In genomic region chr6:117501722-117502121, GRCh38 we compare ENCODE assay signal across 23 cellular contexts.
"Had no signal": no experiment of that assay in that cellular context is flagged by ENCODE, and none has a peak within 500 bp of the region (broad histone marks: within the 10 kb centered on the region; RNA-seq: fewer than 3 reads in every experiment).

No MANE protein-coding gene starts in this region.

- ATAC-seq: activated naive CD4-positive, alpha-beta T cell treated with anti-CD3 and anti-CD28 coated beads, Interleukin-2, amount 50 U/mL, for 72 hours; left colon; lower lobe of right lung; natural killer cell treated with Interleukin-12 subunit alpha and Interleukin-12 subunit beta and Interleukin-15 and Interleukin-18, amount 100 ng/mL, for 72 hours; stimulated activated memory B cell treated with anti-CD40 and anti-IgM and Interleukin-4, amounts not matched to agents 10 μg/mL and 1 μg/mL and 100 μg/mL, for 72 hours; T-helper 17 cell had no signal

- H3K27me3 Mint-ChIP-seq: natural killer cell treated with Interleukin-12 subunit alpha and Interleukin-12 subunit beta and Interleukin-15 and Interleukin-18, amount 100 ng/mL, for 72 hours; stimulated activated memory B cell treated with anti-CD40 and anti-IgM and Interleukin-4, amounts not matched to agents 10 μg/mL and 1 μg/mL and 100 μg/mL, for 72 hours had no signal

- H3K9me3 Mint-ChIP-seq: activated naive CD4-positive, alpha-beta T cell treated with anti-CD3 and anti-CD28 coated beads, Interleukin-2, amount 50 U/mL, for 72 hours; mesothelial cell of epicardium; natural killer cell treated with Interleukin-12 subunit alpha and Interleukin-12 subunit beta and Interleukin-15 and Interleukin-18, amount 100 ng/mL, for 72 hours; stimulated activated memory B cell treated with anti-CD40 and anti-IgM and Interleukin-4, amounts not matched to agents 10 μg/mL and 1 μg/mL and 100 μg/mL, for 72 hours had no signal

- H3K27me3 ChIP-seq: adrenal gland, cardiac muscle cell, neutrophil, sigmoid colon, spleen had no signal

- H3K36me3 Mint-ChIP-seq: activated naive CD4-positive, alpha-beta T cell treated with anti-CD3 and anti-CD28 coated beads, Interleukin-2, amount 50 U/mL, for 72 hours; stimulated activated memory B cell treated with anti-CD40 and anti-IgM and Interleukin-4, amounts not matched to agents 10 μg/mL and 1 μg/mL and 100 μg/mL, for 72 hours had no signal

- H3K36me3 ChIP-seq: cardiac muscle cell, neutrophil, WERI-Rb-1 had no signal

- H3K4me1 Mint-ChIP-seq: stimulated activated memory B cell treated with anti-CD40 and anti-IgM and Interleukin-4, amounts not matched to agents 10 μg/mL and 1 μg/mL and 100 μg/mL, for 72 hours had no signal

- H3K27ac Mint-ChIP-seq: activated naive CD4-positive, alpha-beta T cell treated with anti-CD3 and anti-CD28 coated beads, Interleukin-2, amount 50 U/mL, for 72 hours; mesothelial cell of epicardium; natural killer cell treated with Interleukin-12 subunit alpha and Interleukin-12 subunit beta and Interleukin-15 and Interleukin-18, amount 100 ng/mL, for 72 hours; stimulated activated memory B cell treated with anti-CD40 and anti-IgM and Interleukin-4, amounts not matched to agents 10 μg/mL and 1 μg/mL and 100 μg/mL, for 72 hours; T-helper 17 cell had no signal

- H2AFZ ChIP-seq: parathyroid adenoma had no signal

- H3K4me3 Mint-ChIP-seq: mesothelial cell of epicardium; natural killer cell treated with Interleukin-12 subunit alpha and Interleukin-12 subunit beta and Interleukin-15 and Interleukin-18, amount 100 ng/mL, for 72 hours; stimulated activated memory B cell treated with anti-CD40 and anti-IgM and Interleukin-4, amounts not matched to agents 10 μg/mL and 1 μg/mL and 100 μg/mL, for 72 hours; T-helper 17 cell had no signal

- H3K9ac ChIP-seq: parathyroid adenoma had no signal

- H3K4me3 ChIP-seq: adrenal gland, cardiac muscle cell, lower lobe of right lung, sigmoid colon, spleen had no signal

- H3K27ac ChIP-seq: adrenal gland, cardiac muscle cell, lower lobe of right lung, neutrophil, parathyroid adenoma, sigmoid colon, spleen, WERI-Rb-1 had no signal

- DNase-seq: activated CD4-positive, alpha-beta T cell treated with anti-CD3 and anti-CD28 coated beads for 1 hour; activated CD4-positive, alpha-beta T cell treated with anti-CD3 and anti-CD28 coated beads, Interleukin-2, amount 50 U/mL, for 48 hours; activated gamma-delta T cell treated with Interleukin-2 at 50 U/mL for 16 hours; adrenal gland; erythroblast; foreskin melanocyte; glutamatergic neuron; hippocampal formation; islet precursor cell; left colon; lower lobe of right lung; sigmoid colon; spleen; stimulated activated CD4-positive, alpha-beta T cell treated with anti-CD3 and anti-CD28 coated beads, Interleukin-4, amount 100 ng/mL, for 4 hours; T-helper 17 cell; WERI-Rb-1 had no signal

- H3K9me3 ChIP-seq: adrenal gland, lower lobe of right lung, neutrophil, sigmoid colon, spleen had no signal
